8 cellular contexts compared by ENCODE assay signal in genomic region chr12:22544038-22544979, GRCh38. TPM values are rescaled to one million over a fixed set of nuclear protein-coding genes. Genes with fewer than 3 reads are reported as not detected.
A peak's percentile ranks its signal among the peaks of the same experiment; 100 is the strongest.
DNase-seq lines count a peak whose midpoint lies in the region; ATAC-seq and TF ChIP-seq lines count a peak whose summit lies in the region.

A gene with protein sequence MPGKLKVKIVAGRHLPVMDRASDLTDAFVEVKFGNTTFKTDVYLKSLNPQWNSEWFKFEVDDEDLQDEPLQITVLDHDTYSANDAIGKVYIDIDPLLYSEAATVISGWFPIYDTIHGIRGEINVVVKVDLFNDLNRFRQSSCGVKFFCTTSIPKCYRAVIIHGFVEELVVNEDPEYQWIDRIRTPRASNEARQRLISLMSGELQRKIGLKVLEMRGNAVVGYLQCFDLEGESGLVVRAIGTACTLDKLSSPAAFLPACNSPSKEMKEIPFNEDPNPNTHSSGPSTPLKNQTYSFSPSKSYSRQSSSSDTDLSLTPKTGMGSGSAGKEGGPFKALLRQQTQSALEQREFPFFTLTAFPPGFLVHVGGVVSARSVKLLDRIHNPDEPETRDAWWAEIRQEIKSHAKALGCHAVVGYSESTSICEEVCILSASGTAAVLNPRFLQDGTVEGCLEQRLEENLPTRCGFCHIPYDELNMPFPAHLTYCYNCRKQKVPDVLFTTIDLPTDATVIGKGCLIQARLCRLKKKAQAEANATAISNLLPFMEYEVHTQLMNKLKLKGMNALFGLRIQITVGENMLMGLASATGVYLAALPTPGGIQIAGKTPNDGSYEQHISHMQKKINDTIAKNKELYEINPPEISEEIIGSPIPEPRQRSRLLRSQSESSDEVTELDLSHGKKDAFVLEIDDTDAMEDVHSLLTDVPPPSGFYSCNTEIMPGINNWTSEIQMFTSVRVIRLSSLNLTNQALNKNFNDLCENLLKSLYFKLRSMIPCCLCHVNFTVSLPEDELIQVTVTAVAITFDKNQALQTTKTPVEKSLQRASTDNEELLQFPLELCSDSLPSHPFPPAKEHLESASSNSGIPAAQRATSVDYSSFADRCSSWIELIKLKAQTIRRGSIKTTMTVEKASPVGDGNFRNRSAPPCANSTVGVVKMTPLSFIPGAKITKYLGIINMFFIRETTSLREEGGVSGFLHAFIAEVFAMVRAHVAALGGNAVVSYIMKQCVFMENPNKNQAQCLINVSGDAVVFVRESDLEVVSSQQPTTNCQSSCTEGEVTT (minus strand): TSS chr12:22544542. CDS start chr12:22544150, 392 bp downstream.

- H3K4me3 ChIP-seq in neuron (ENCODE audit: low read length) (peak within 1 kb of the TSS; percentile 83), subcutaneous abdominal adipose tissue (ENCODE audit: low read depth in 1 of 5, low read length in 5 of 5) (peak within 1 kb of the TSS; percentile 89 to 98 (median 97))

- TF ChIP-seq CTCF in H9 (conservative IDR thresholded peaks at IDR 0.05), result peak; percentile 45
- peak; percentile 52 for TF ChIP-seq CTCF in foreskin keratinocyte (conservative IDR thresholded peaks at IDR 0.05)

- peaks cover 7% of the 10 kb centered on the region for H3K23me2 ChIP-seq in H9 (ENCODE audit: insufficient read length, low read depth, low read length, poor library complexity, severe bottlenecking)

- H3K4me1 ChIP-seq in H9 (ENCODE audit: insufficient read depth, low read length), result no peaks in the 10 kb centered on the region; the same call in 1 of the 2 replicates
- H3K4me1 ChIP-seq in foreskin keratinocyte, result peaks cover 13% of the 10 kb centered on the region
- peaks cover 14% of the 10 kb centered on the region for H3K4me1 ChIP-seq in neuron (ENCODE audit: insufficient read depth, low read length)
- peaks cover 4 to 28% (median 18%) of the 10 kb centered on the region in 5 donors for H3K4me1 ChIP-seq in subcutaneous abdominal adipose tissue (ENCODE audit: control insufficient read depth in 5 of 5, insufficient read depth in 5 of 5, low read length in 5 of 5)

- H3K36me3 ChIP-seq in neuron (ENCODE audit: insufficient read depth, low read length) (peaks cover 6% of the 10 kb centered on the region), subcutaneous abdominal adipose tissue (ENCODE audit: control insufficient read depth in 5 of 5, insufficient read depth in 5 of 5, low read length in 5 of 5) (no peaks in the 10 kb centered on the region)

- H4K8ac ChIP-seq in H9 (replicated peaks; ENCODE audit: insufficient read length, low read depth, low read length), result no peak within 1 kb of the TSS

- H2AFZ ChIP-seq in H9 (ENCODE audit: low read length) (peak within 1 kb of the TSS; percentile 86), neuron (ENCODE audit: low read depth, low read length) (peak within 1 kb of the TSS; percentile 76)

- DNase-seq in GDM1 (lab: John Stamatoyannopoulos, UW) (peak; percentile 83), H9 (peak; percentile 98), M059J (ENCODE audit: low read depth) (peak; percentile 95), SHP77 treated with DMSO at 0.1 percent for 48 hours (lab: John Stamatoyannopoulos, UW) (peak; percentile 59), foreskin keratinocyte (peak; percentile 87 to 94)
- DNase-seq in activated gamma-delta T cell treated with anti-CD3 and anti-CD28 coated beads, Interleukin-2, amount 50 U/mL, for 16 hours (ENCODE audit: low read depth), result peak; percentile 94

- H2BK12ac ChIP-seq in H9 (ENCODE audit: insufficient read length, low read depth, low read length), result no peak within 1 kb of the TSS

- no peaks in the 10 kb centered on the region for H3K79me1 ChIP-seq in H9 (ENCODE audit: insufficient read depth, low read depth, low read length, poor library complexity, severe bottlenecking)

- no peak within 1 kb of the TSS for H2BK20ac ChIP-seq in H9 (ENCODE audit: low read depth, low read length, poor library complexity, severe bottlenecking)

- no peaks in the 10 kb centered on the region; a peak in 1 of 5 replicates for H3K9me3 Mint-ChIP-seq in H9

- no peak within 1 kb of the TSS for H2BK5ac ChIP-seq in H9 (ENCODE audit: insufficient read length, low read length)

- H3K4me3 Mint-ChIP-seq in H9, result peak within 1 kb of the TSS; percentile 84 to 90

- H3K79me2 ChIP-seq in H9 (ENCODE audit: insufficient read depth, low read length), result 0 out of 2 replicates have a peak, but pooled peaks cover 2% of the 10 kb centered on the region

- peak; percentile 93 for ATAC-seq in foreskin keratinocyte

- H4K20me1 ChIP-seq in H9 (ENCODE audit: control insufficient read depth, insufficient read depth, insufficient read length), result no peaks in the 10 kb centered on the region

- no peak within 1 kb of the TSS for H3T11ph ChIP-seq in H9 (ENCODE audit: low read length)

- no peaks in the 10 kb centered on the region for H3K9me3 ChIP-seq in H9 (ENCODE audit: control insufficient read depth, low read depth, low read length)
- H3K9me3 ChIP-seq in neuron (ENCODE audit: low read length), result peaks cover 1% of the 10 kb centered on the region
- H3K9me3 ChIP-seq in subcutaneous abdominal adipose tissue (ENCODE audit: control insufficient read depth in 5 of 5, low read length in 5 of 5), result no peaks in the 10 kb centered on the region

- H3K14ac ChIP-seq in H9 (ENCODE audit: insufficient read depth, low read length), result peak within 1 kb of the TSS; percentile 97

- H3K36me3 Mint-ChIP-seq in H9 (ENCODE audit: insufficient read depth in 1 of 3, low read depth in 3 of 3), result peaks cover 3 to 11% (median 4%) of the 10 kb centered on the region in 3 experiments; a peak in 4 of 7 replicates

- no peak within 1 kb of the TSS for H3K4ac ChIP-seq in H9 (ENCODE audit: low read depth, low read length)

- peaks cover 19 to 26% of the 10 kb centered on the region in 2 experiments for H3K4me1 Mint-ChIP-seq in H9

- WGBS in H9 (ENCODE audit: extremely low coverage, insufficient read length, low lambda C conversion rate), result no CpG with 5 or more reads among the region's 80 CpGs

- no peaks in the 10 kb centered on the region; the same call in none of the 2 replicates for H3K27me3 Mint-ChIP-seq in H9 (ENCODE audit: low read depth)

- peak within 1 kb of the TSS; percentile 91 for H3K18ac ChIP-seq in H9 (ENCODE audit: insufficient read length, low read depth, low read length)

- H3K27me3 ChIP-seq in H9 (ENCODE audit: insufficient read depth, low read length) (no peaks in the 10 kb centered on the region), foreskin keratinocyte (no peaks in the 10 kb centered on the region), neuron (ENCODE audit: insufficient read depth, low read length) (no peaks in the 10 kb centered on the region), subcutaneous abdominal adipose tissue (ENCODE audit: control insufficient read depth in 5 of 5, insufficient read depth in 4 of 5, low read length in 5 of 5) (no peaks in the 10 kb centered on the region)

- no peak within 1 kb of the TSS for H4K5ac ChIP-seq in H9 (ENCODE audit: insufficient read length, low read depth, low read length)

- no peak within 1 kb of the TSS for H3K56ac ChIP-seq in H9 (ENCODE audit: insufficient read length, low read depth, low read length)

- H3K4me2 ChIP-seq in H9 (ENCODE audit: insufficient read depth, insufficient read length, low read length), result peak within 1 kb of the TSS; percentile 80

- no peak within 1 kb of the TSS for H3K27ac ChIP-seq in H9 (ENCODE audit: insufficient read length, low read depth, low read length)
- H3K27ac ChIP-seq in foreskin keratinocyte, result peak within 1 kb of the TSS; percentile 92
- peak within 1 kb of the TSS; percentile 83 for H3K27ac ChIP-seq in subcutaneous abdominal adipose tissue (ENCODE audit: low read depth, low read length)

- H3K27ac Mint-ChIP-seq in H9, result peak within 1 kb of the TSS; percentile 87 to 96 (median 96)

- no peak within 1 kb of the TSS for H4K91ac ChIP-seq in H9 (ENCODE audit: insufficient read length, low read depth, low read length)

- no peak within 1 kb of the TSS for H2BK15ac ChIP-seq in H9 (ENCODE audit: low read depth, low read length)

- H2AK5ac ChIP-seq in H9 (ENCODE audit: insufficient read length, low read length), result no peak within 1 kb of the TSS

- no peak within 1 kb of the TSS for H3K23ac ChIP-seq in H9 (ENCODE audit: insufficient read length, low read depth, low read length)

- H3K9ac ChIP-seq in H9 (ENCODE audit: extremely low read depth, insufficient read length, low read length), result peak within 1 kb of the TSS; percentile 78
- peak within 1 kb of the TSS; percentile 69 to 91 (median 80) for H3K9ac ChIP-seq in subcutaneous abdominal adipose tissue (ENCODE audit: low read length in 5 of 5)

- H2BK120ac ChIP-seq in H9 (ENCODE audit: low read depth, low read length, poor library complexity, severe bottlenecking), result no peak within 1 kb of the TSS

RNA-seq across cellular contexts. Expression of the gene that starts here (rescaled TPM):
- total RNA-seq in H9 (2021) (35.4 and 36.9 TPM in 2 replicates), foreskin keratinocyte (15.2 and 16.8 TPM in 2 replicates)
- 8.3 and 14.4 TPM in 2 replicates for total RNA-seq in M059J (2014; rRNA removed; shearing (Covaris generic))
- polyA plus RNA-seq in foreskin keratinocyte, result 4.4 and 5.4 TPM in 2 replicates
